ENCODE assay signal across 1 cellular context in genomic region chr9:89351584-89351983, GRCh38.
TF ChIP-seq lines count a peak whose summit lies in the region.

No MANE protein-coding gene starts in this region.

TF ChIP-seq in HepG2, 621 proteins besides CTCF, POLR2A, EP300 and RAD21:
- TF ChIP-seq PAWR (CRISPR knock-in tag; IDR thresholded peaks at IDR 0.05; ENCODE audit: borderline replicate concordance) (no peak), FOXP4 (CRISPR knock-in tag; IDR thresholded peaks at IDR 0.05) (no peak), ZNF598 (CRISPR knock-in tag; IDR thresholded peaks at IDR 0.05; ENCODE audit: borderline replicate concordance) (no peak), MEIS1 (CRISPR knock-in tag; IDR thresholded peaks at IDR 0.05; ENCODE audit: borderline replicate concordance) (0 out of 2 replicates have a peak, but pooled peaks have one; percentile 40), NFIB (CRISPR knock-in tag; IDR thresholded peaks at IDR 0.05; ENCODE audit: borderline replicate concordance) (no peak), ZNF530 (CRISPR knock-in tag; IDR thresholded peaks at IDR 0.05; ENCODE audit: low read depth) (no peak), NR3C1 (CRISPR knock-in tag; IDR thresholded peaks at IDR 0.05) (no peak), MAFF (IDR thresholded peaks at IDR 0.05; ENCODE audit: low read depth, low read length) (no peak), ZNF605 (CRISPR knock-in tag; IDR thresholded peaks at IDR 0.05) (peak; percentile 34; the same call in 1 of the 2 replicates), ZC3H13 (CRISPR knock-in tag; IDR thresholded peaks at IDR 0.05) (0 out of 2 replicates have a peak, but pooled peaks have one; percentile 43), TEAD2 (CRISPR knock-in tag; IDR thresholded peaks at IDR 0.05) (no peak), HMGXB3 (CRISPR knock-in tag; IDR thresholded peaks at IDR 0.05; ENCODE audit: borderline replicate concordance) (no peak), RFXAP (CRISPR knock-in tag; IDR thresholded peaks at IDR 0.05; ENCODE audit: borderline replicate concordance) (0 out of 2 replicates have a peak, but pooled peaks have one; percentile 1), ARID4A (CRISPR knock-in tag; IDR thresholded peaks at IDR 0.05; ENCODE audit: borderline replicate concordance) (0 out of 2 replicates have a peak, but pooled peaks have one; percentile 2), PHF21A (CRISPR knock-in tag; IDR thresholded peaks at IDR 0.05) (0 out of 2 replicates have a peak, but pooled peaks have one; percentile 12), CEBPB (IDR thresholded peaks at IDR 0.05; ENCODE audit: borderline replicate concordance, low read depth, low read length) (no peak), NFIC (IDR thresholded peaks at IDR 0.05; ENCODE audit: low read length) (0 out of 2 replicates have a peak, but pooled peaks have one; percentile 6), CREBL2 (CRISPR knock-in tag; IDR thresholded peaks at IDR 0.05; ENCODE audit: borderline replicate concordance) (no peak), SMARCC2 (IDR thresholded peaks at IDR 0.05) (no peak)
